In the genomic region with DNA sequence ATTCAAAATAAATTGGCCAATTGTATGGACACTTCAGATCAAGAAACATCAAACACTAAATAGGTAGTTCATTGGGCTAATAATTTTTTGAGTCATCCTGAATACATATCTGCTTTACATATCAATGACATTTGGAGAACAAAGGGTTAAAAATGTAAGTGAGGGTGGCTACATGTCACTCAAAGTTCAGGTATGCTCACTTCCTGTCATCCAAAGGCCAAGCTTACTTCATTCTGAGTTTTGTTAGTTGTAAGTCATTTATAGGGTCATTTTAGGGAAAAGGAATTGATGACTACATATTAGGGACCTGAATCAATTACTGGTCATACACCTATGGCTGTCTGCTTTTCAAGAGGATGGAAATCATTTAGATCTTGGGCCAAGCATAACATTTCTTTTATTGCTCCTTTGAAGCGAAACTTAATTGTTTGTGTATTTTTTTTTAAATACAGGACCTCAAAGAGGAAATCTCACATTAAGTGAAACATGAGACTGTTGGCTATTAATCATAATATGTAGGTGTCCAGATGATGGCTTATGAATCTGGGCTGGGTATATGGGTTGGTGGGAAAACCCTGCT, we compare ENCODE assay signal across 21 cellular contexts.
"Had no signal": no experiment of that assay in that cellular context is flagged by ENCODE, and none has a peak within 500 bp of the region (broad histone marks: within the 10 kb centered on the region; RNA-seq: fewer than 3 reads in every experiment).

No MANE protein-coding gene starts in this region.

- H3K9me3 Mint-ChIP-seq: activated CD4-positive, alpha-beta memory T cell treated with anti-CD3 and anti-CD28 coated beads, Interleukin-2, amount 10 ng/mL, durations not matched to agents 7 days and 5 days; central memory CD8-positive, alpha-beta T cell; stimulated activated effector memory CD8-positive, alpha-beta T cell treated with anti-CD3 and anti-CD28 coated beads, Interleukin-12 subunit alpha, Interleukin-12 subunit beta, amount 100 ng/mL, for 72 hours had no signal

- H3K4me3 Mint-ChIP-seq: activated CD4-positive, alpha-beta memory T cell treated with anti-CD3 and anti-CD28 coated beads, Interleukin-2, amount 10 ng/mL, durations not matched to agents 7 days and 5 days; activated CD4-positive, alpha-beta T cell treated with anti-CD3 and anti-CD28 coated beads for 36 hours; central memory CD8-positive, alpha-beta T cell; naive thymus-derived CD4-positive, alpha-beta T cell; stimulated activated effector memory CD8-positive, alpha-beta T cell treated with anti-CD3 and anti-CD28 coated beads, Interleukin-12 subunit alpha, Interleukin-12 subunit beta, amount 100 ng/mL, for 72 hours had no signal

- DNase-seq: activated CD4-positive, alpha-beta memory T cell treated with anti-CD3 and anti-CD28 coated beads, Interleukin-2, amount 10 ng/mL, durations not matched to agents 7 days and 5 days; activated CD4-positive, alpha-beta T cell treated with anti-CD3 and anti-CD28 coated beads for 36 hours; activated CD8-positive, alpha-beta memory T cell treated with anti-CD3 and anti-CD28 coated beads, Interleukin-2, amount 50 U/mL, for 4 hours; activated gamma-delta T cell; activated T-cell treated with anti-CD3 and anti-CD28 coated beads, Interleukin-2, amount 50 U/mL, for 48 hours; amygdala; body of pancreas; cortex of kidney; effector CD4-positive, alpha-beta T cell; kidney; left ventricle myocardium inferior; mucosa of descending colon; naive thymus-derived CD4-positive, alpha-beta T cell; ovary; sigmoid colon; stimulated activated CD4-positive, alpha-beta T cell treated with anti-CD3 and anti-CD28 coated beads, Interleukin-2, amount 100 ng/mL, for 24 hours had no signal

- H3K4me1 Mint-ChIP-seq: activated CD4-positive, alpha-beta memory T cell treated with anti-CD3 and anti-CD28 coated beads, Interleukin-2, amount 10 ng/mL, durations not matched to agents 7 days and 5 days; central memory CD8-positive, alpha-beta T cell; stimulated activated effector memory CD8-positive, alpha-beta T cell treated with anti-CD3 and anti-CD28 coated beads, Interleukin-12 subunit alpha, Interleukin-12 subunit beta, amount 100 ng/mL, for 72 hours had no signal

- H3K36me3 Mint-ChIP-seq: activated naive CD4-positive, alpha-beta T cell treated with anti-CD3 and anti-CD28 coated beads, Interleukin-2, amount 50 U/mL, for 72 hours; stimulated activated effector memory CD8-positive, alpha-beta T cell treated with anti-CD3 and anti-CD28 coated beads, Interleukin-12 subunit alpha, Interleukin-12 subunit beta, amount 100 ng/mL, for 72 hours had no signal

- H3K27me3 Mint-ChIP-seq: activated CD4-positive, alpha-beta T cell treated with anti-CD3 and anti-CD28 coated beads for 36 hours had no signal

- H3K27ac ChIP-seq: body of pancreas, esophagus muscularis mucosa, hepatocyte, left ventricle myocardium inferior, ovary, sigmoid colon had no signal

- H3K27me3 ChIP-seq: body of pancreas, esophagus muscularis mucosa, hepatocyte, ovary, sigmoid colon had no signal

- H3K4me3 ChIP-seq: body of pancreas, esophagus muscularis mucosa, hepatocyte, left ventricle myocardium inferior, mucosa of descending colon, ovary, sigmoid colon had no signal

- H3K36me3 ChIP-seq: esophagus muscularis mucosa, left ventricle myocardium inferior, ovary, sigmoid colon had no signal

- H3K27ac Mint-ChIP-seq: activated CD4-positive, alpha-beta memory T cell treated with anti-CD3 and anti-CD28 coated beads, Interleukin-2, amount 10 ng/mL, durations not matched to agents 7 days and 5 days; activated CD4-positive, alpha-beta T cell treated with anti-CD3 and anti-CD28 coated beads for 36 hours; activated naive CD4-positive, alpha-beta T cell treated with anti-CD3 and anti-CD28 coated beads, Interleukin-2, amount 50 U/mL, for 72 hours; stimulated activated effector memory CD8-positive, alpha-beta T cell treated with anti-CD3 and anti-CD28 coated beads, Interleukin-12 subunit alpha, Interleukin-12 subunit beta, amount 100 ng/mL, for 72 hours had no signal

- H3K9me3 ChIP-seq: body of pancreas, esophagus muscularis mucosa, left ventricle myocardium inferior, mucosa of descending colon, ovary, sigmoid colon had no signal

- H3K4me1 ChIP-seq: body of pancreas, esophagus muscularis mucosa, left ventricle myocardium inferior, sigmoid colon had no signal
